ENCODE assay signal across 8 cellular contexts in genomic region chr9:97468658-97469448, GRCh38. TPM values are rescaled to one million over a fixed set of nuclear protein-coding genes. Genes with fewer than 3 reads are reported as not detected.
DNase-seq lines count a peak whose midpoint lies in the region; ATAC-seq and TF ChIP-seq lines count a peak whose summit lies in the region.

No MANE protein-coding gene starts in this region.

- ATAC-seq in GM19035 (IDR thresholded peaks at IDR 0.05; ENCODE audit: unreplicated experiment) (peak; percentile 78), HG03108 (IDR thresholded peaks at IDR 0.05; ENCODE audit: unreplicated experiment) (peak; percentile 63), esophagus mucosa (peak; percentile 82)

- no peak overlapping the region for H3K4me3 ChIP-seq in CD8-positive, alpha-beta memory T cell (ENCODE audit: low read length)
- no peak overlapping the region for H3K4me3 ChIP-seq in testis

- H3K27me3 ChIP-seq in CD8-positive, alpha-beta memory T cell (ENCODE audit: insufficient read depth, low read length, poor library complexity, severe bottlenecking): no peaks in the 10 kb centered on the region
- no peaks in the 10 kb centered on the region for H3K27me3 ChIP-seq in testis

- POLR2A ChIA-PET in CD8-positive, alpha-beta memory T cell (lab: Charles Lee): no interaction called here
- POLR2A ChIA-PET in activated CD4-positive, alpha-beta memory T cell treated with anti-CD3 and anti-CD28 coated beads, Interleukin-2, amount 10 ng/mL, durations not matched to agents 7 days and 5 days (lab: Charles Lee): interaction anchor here (1.3 kb wide), 1 partner anchor 130 kb away, joined by 4 read pairs; no protein-coding TSS in a partner anchor

- no peaks in the 10 kb centered on the region for H3K27me3 Mint-ChIP-seq in CD8-positive, alpha-beta memory T cell
- no peaks in the 10 kb centered on the region for H3K27me3 Mint-ChIP-seq in activated CD4-positive, alpha-beta memory T cell treated with anti-CD3 and anti-CD28 coated beads, Interleukin-2, amount 10 ng/mL, durations not matched to agents 7 days and 5 days

- no peak overlapping the region for H3K27ac ChIP-seq in CD8-positive, alpha-beta memory T cell (ENCODE audit: low read depth, low read length)
- H3K27ac ChIP-seq in testis: no peak overlapping the region

- CTCF ChIA-PET in CD8-positive, alpha-beta memory T cell (lab: Charles Lee): interaction anchor here (1.3 to 4.5 kb wide), 6 partner anchors 10 to 147 kb away, joined by 5 to 33 read pairs (median 6); no protein-coding TSS in a partner anchor
- CTCF ChIA-PET in activated CD4-positive, alpha-beta memory T cell treated with anti-CD3 and anti-CD28 coated beads, Interleukin-2, amount 10 ng/mL, durations not matched to agents 7 days and 5 days (lab: Charles Lee): interaction anchor here (0.5 to 5.2 kb wide), 19 partner anchors 11 to 427 kb away, joined by 3 to 89 read pairs (median 4); no protein-coding TSS in a partner anchor

- H3K9me3 ChIP-seq in CD8-positive, alpha-beta memory T cell (ENCODE audit: low read length): no peaks in the 10 kb centered on the region
- H3K9me3 ChIP-seq in testis: no peaks in the 10 kb centered on the region

- no peaks in the 10 kb centered on the region for H3K9me3 Mint-ChIP-seq in CD8-positive, alpha-beta memory T cell
- no peaks in the 10 kb centered on the region for H3K9me3 Mint-ChIP-seq in activated CD4-positive, alpha-beta memory T cell treated with anti-CD3 and anti-CD28 coated beads, Interleukin-2, amount 10 ng/mL, durations not matched to agents 7 days and 5 days

- intact Hi-C loops in testis (cut with DNase I; ENCODE audit: low total_unique reads): loop anchor here (5.0 kb wide), 1 partner anchor 128 kb away; no protein-coding TSS in a partner anchor

- TF ChIP-seq POLR2A in testis (IDR thresholded peaks at IDR 0.05): no peak

- peak in 3 of 5 donors; percentile 1 to 46 (median 5) for DNase-seq in CD8-positive, alpha-beta memory T cell
- DNase-seq in NCI-H2227 (lab: John Stamatoyannopoulos, UW; ENCODE audit: unreplicated experiment) (peak; percentile 40), mucosa of gallbladder (ENCODE audit: low spot score) (peak; percentile 85), testis (peak; percentile 85)
- peak; percentile 46 for DNase-seq in activated CD4-positive, alpha-beta memory T cell treated with anti-CD3 and anti-CD28 coated beads, Interleukin-2, amount 10 ng/mL, durations not matched to agents 7 days and 5 days

- TF ChIP-seq CTCF in testis (IDR thresholded peaks at IDR 0.05): peak; percentile 54 to 76 (median 57)

- H3K36me3 ChIP-seq in CD8-positive, alpha-beta memory T cell (ENCODE audit: insufficient read depth, low read length): peaks cover 7% of the 10 kb centered on the region
- H3K36me3 ChIP-seq in testis (ENCODE audit: low read depth, missing control alignments): no peaks in the 10 kb centered on the region

- H3K4me1 Mint-ChIP-seq in CD8-positive, alpha-beta memory T cell: no peaks in the 10 kb centered on the region
- H3K4me1 Mint-ChIP-seq in activated CD4-positive, alpha-beta memory T cell treated with anti-CD3 and anti-CD28 coated beads, Interleukin-2, amount 10 ng/mL, durations not matched to agents 7 days and 5 days: no peaks in the 10 kb centered on the region

- H3K27ac Mint-ChIP-seq in CD8-positive, alpha-beta memory T cell: peak overlapping the region in 4 of 8 donors; percentile 25 to 75 (median 42)
- H3K27ac Mint-ChIP-seq in activated CD4-positive, alpha-beta memory T cell treated with anti-CD3 and anti-CD28 coated beads, Interleukin-2, amount 10 ng/mL, durations not matched to agents 7 days and 5 days: no peak overlapping the region

- H3K4me1 ChIP-seq in CD8-positive, alpha-beta memory T cell (ENCODE audit: insufficient read depth, low read length): no peaks in the 10 kb centered on the region
- H3K4me1 ChIP-seq in testis: no peaks in the 10 kb centered on the region

- H3K36me3 Mint-ChIP-seq in CD8-positive, alpha-beta memory T cell: peaks cover 0 to 70% (median 24%) of the 10 kb centered on the region in 3 donors
- H3K36me3 Mint-ChIP-seq in activated CD4-positive, alpha-beta memory T cell treated with anti-CD3 and anti-CD28 coated beads, Interleukin-2, amount 10 ng/mL, durations not matched to agents 7 days and 5 days (ENCODE audit: low read depth): peaks cover 18% of the 10 kb centered on the region

- WGBS in testis, 2 donors: 67 to 74% methylated on average over 4 of the region's 4 CpGs

- no peak overlapping the region for H3K4me3 Mint-ChIP-seq in CD8-positive, alpha-beta memory T cell
- no peak overlapping the region for H3K4me3 Mint-ChIP-seq in activated CD4-positive, alpha-beta memory T cell treated with anti-CD3 and anti-CD28 coated beads, Interleukin-2, amount 10 ng/mL, durations not matched to agents 7 days and 5 days

RNA-seq across cellular contexts. Expression of gene TMOD1, which starts 32.6 kb away (rescaled TPM):
- 1 to 10 TPM; 1.2 to 1.5 TPM for total RNA-seq in CD8-positive, alpha-beta memory T cell
- 1.3 TPM for polyA plus RNA-seq in CD8-positive, alpha-beta memory T cell
- 1 to 10 TPM; 1.5 to 1.8 TPM for total RNA-seq in activated CD4-positive, alpha-beta memory T cell treated with anti-CD3 and anti-CD28 coated beads, Interleukin-2, amount 10 ng/mL, durations not matched to agents 7 days and 5 days
- 0.60 TPM for total RNA-seq in esophagus mucosa
- 11.4 TPM for total RNA-seq in mucosa of gallbladder
- 1 to 10 TPM; 3.9 TPM for total RNA-seq in testis
- 7.8 TPM for polyA plus RNA-seq in testis (ENCODE audit: insufficient read depth, low read depth, low replicate concordance)

RNA-seq across cellular contexts. Expression of gene TDRD7, which starts 57.0 kb away (rescaled TPM):
- total RNA-seq in CD8-positive, alpha-beta memory T cell: 1 to 10 TPM; 5.4 to 6.1 TPM
- polyA plus RNA-seq in CD8-positive, alpha-beta memory T cell: 8.0 TPM
- total RNA-seq in activated CD4-positive, alpha-beta memory T cell treated with anti-CD3 and anti-CD28 coated beads, Interleukin-2, amount 10 ng/mL, durations not matched to agents 7 days and 5 days: 10 to 100 TPM; 19.4 to 19.8 TPM
- total RNA-seq in esophagus mucosa (9.8 TPM), mucosa of gallbladder (25.7 TPM), testis (10 to 100 TPM; 31.2 to 32.2 TPM)
- polyA plus RNA-seq in testis (ENCODE audit: insufficient read depth, low read depth, low replicate concordance): 85.8 TPM

Comparison
In these comparisons a context has a peak if more than half of its experiments do, and no peak if none do; other contexts are left out.
1. DNase-seq: peak in every context shown above with its lines; median percentile 85 in mucosa of gallbladder; 85 in testis; 46 in activated CD4-positive, alpha-beta memory T cell treated with anti-CD3 and anti-CD28 coated beads, Interleukin-2, amount 10 ng/mL, durations not matched to agents 7 days and 5 days; 40 in NCI-H2227; 5 in CD8-positive, alpha-beta memory T cell.